In genomic region chr20:48458601-48459385, GRCh38 we compare ENCODE assay signal across 16 cellular contexts.
DNase-seq lines count a peak whose midpoint lies in the region; ATAC-seq, FAIRE-seq and TF ChIP-seq lines count a peak whose summit lies in the region.
"Had no signal": no experiment of that assay in that cellular context is flagged by ENCODE, and none has a peak within 500 bp of the region (broad histone marks: within the 10 kb centered on the region; RNA-seq: fewer than 3 reads in every experiment).

No MANE protein-coding gene starts in this region.

- peak overlapping the region; percentile 20 for H3K18ac ChIP-seq in neuronal stem cell (ENCODE audit: low read length)

- H3K9me3 ChIP-seq in HepG2 (ENCODE audit: low read length) = no peaks in the 10 kb centered on the region
- H3K9me3 ChIP-seq in right lobe of liver = no peaks in the 10 kb centered on the region
- H3K9me3 ChIP-seq in RWPE2 (ENCODE audit: severe bottlenecking) = no peaks in the 10 kb centered on the region
- no peaks in the 10 kb centered on the region for H3K9me3 ChIP-seq in neuronal stem cell (replicated peaks in 1 of 2; ENCODE audit: control insufficient read depth in 2 of 2, insufficient read depth in 1 of 2, low read depth in 1 of 2, low read length in 2 of 2)
- H3K9me3 ChIP-seq: Caco-2 had no signal

- no peak for DNase-seq in HepG2 (ENCODE audit: low spot score)
- no peak for DNase-seq in right lobe of liver
- peak; percentile 72 for DNase-seq in RWPE2 (ENCODE audit: low spot score)
- no peak for DNase-seq in neuronal stem cell (ENCODE audit: low spot score)
- DNase-seq in type B pancreatic cell (ENCODE audit: extremely low spot score, unreplicated experiment) = no peak
- DNase-seq in mesothelial cell of epicardium (ENCODE audit: low spot score in 2 of 2, unreplicated experiment in 2 of 2) = no peak
- DNase-seq in Right ventricle myocardium inferior (ENCODE audit: missing footprints) = no peak
- DNase-seq in NCI-H524 (lab: John Stamatoyannopoulos, UW) = no peak
- DNase-seq: 8988T; C1 segment of cervical spinal cord; Caco-2; CD4-positive, alpha-beta T cell; H7 had no signal

- peak overlapping the region; percentile 62 for H2AK5ac ChIP-seq in neuronal stem cell (ENCODE audit: low read depth, low read length)

- peak overlapping the region; percentile 27 for H3K14ac ChIP-seq in neuronal stem cell (ENCODE audit: low read length)

- FAIRE-seq in HepG2 (lab: Jason Lieb, UNC) = no peak
- FAIRE-seq: D721Med, G401.6 had no signal

- no TSS peak for BruUV-seq in HepG2 (replicated peaks; lab: Mats Ljungman, UMichigan)

- peak overlapping the region; percentile 43 for H2BK5ac ChIP-seq in neuronal stem cell (ENCODE audit: low read length)

- H3K36me3 Mint-ChIP-seq in type B pancreatic cell (no peaks in the 10 kb centered on the region), mesothelial cell of epicardium (no peaks in the 10 kb centered on the region)

- H3K4me3 Mint-ChIP-seq in type B pancreatic cell (peak overlapping the region; percentile 35), mesothelial cell of epicardium (no peak overlapping the region)
- H3K4me3 Mint-ChIP-seq: CD4-positive, alpha-beta T cell; GM23338 had no signal

- H4K8ac ChIP-seq in neuronal stem cell (ENCODE audit: low read depth, low read length) = no peak overlapping the region

- H3K9me3 Mint-ChIP-seq in type B pancreatic cell (no peaks in the 10 kb centered on the region), mesothelial cell of epicardium (no peaks in the 10 kb centered on the region)
- H3K9me3 Mint-ChIP-seq: CD4-positive, alpha-beta T cell; GM23338 had no signal

- no peaks in the 10 kb centered on the region for H3K79me1 ChIP-seq in neuronal stem cell (ENCODE audit: low read depth, low read length)

- H3K23ac ChIP-seq in neuronal stem cell (ENCODE audit: low read depth, low read length, poor library complexity) = no peak overlapping the region

- no peak for TF ChIP-seq POLR2A in HepG2 (IDR thresholded peaks at IDR 0.05; ENCODE audit: insufficient read depth in 1 of 2, low read depth in 2 of 2, low read length in 2 of 2)
- TF ChIP-seq POLR2A in right lobe of liver (IDR thresholded peaks at IDR 0.05) = no peak

- peak overlapping the region; percentile 78 for H2BK12ac ChIP-seq in neuronal stem cell (ENCODE audit: low read length)

- H2BK120ac ChIP-seq in neuronal stem cell (ENCODE audit: low read depth, low read length) = no peak overlapping the region

- no peak for TF ChIP-seq CTCF in HepG2 (CRISPR knock-in tag; IDR thresholded peaks at IDR 0.05)
- TF ChIP-seq CTCF in right lobe of liver (IDR thresholded peaks at IDR 0.05) = no peak
- no peak for TF ChIP-seq CTCF in RWPE2 (IDR thresholded peaks at IDR 0.05; ENCODE audit: poor library complexity, severe bottlenecking)
- no peak for TF ChIP-seq CTCF in type B pancreatic cell (conservative IDR thresholded peaks at IDR 0.05)
- no peak for TF ChIP-seq CTCF in mesothelial cell of epicardium (IDR thresholded peaks at IDR 0.05; ENCODE audit: unreplicated experiment)

- H3K27ac ChIP-seq in HepG2 (ENCODE audit: extremely low read length, insufficient read depth, low read length) = no peak overlapping the region
- no peak overlapping the region for H3K27ac ChIP-seq in right lobe of liver
- H3K27ac ChIP-seq in RWPE2 (ENCODE audit: poor library complexity, severe bottlenecking) = no peak overlapping the region
- H3K27ac ChIP-seq in neuronal stem cell (replicated peaks; ENCODE audit: low read length) = no peak overlapping the region

- intact Hi-C loops in HepG2 (cut with micrococcal nuclease; ENCODE audit: unreplicated experiment) = no loop called here
- intact Hi-C loops in right lobe of liver (cut with DNase I) = no loop called here
- intact Hi-C loops in Right ventricle myocardium inferior (cut with DNase I) = no loop called here

- H3K27me3 ChIP-seq in HepG2 (ENCODE audit: control insufficient read depth in 1 of 2, insufficient read depth in 2 of 2, low read length in 2 of 2) (peaks cover 11 to 76% of the 10 kb centered on the region in 2 experiments; a peak in 3 of 5 replicates), right lobe of liver (no peaks in the 10 kb centered on the region), RWPE2 (ENCODE audit: insufficient read depth, poor library complexity, severe bottlenecking) (no peaks in the 10 kb centered on the region), neuronal stem cell (ENCODE audit: control insufficient read depth in 3 of 3, insufficient read depth in 3 of 3, low read depth in 1 of 3, low read length in 3 of 3) (peaks cover 0 to 25% (median 0%) of the 10 kb centered on the region in 3 experiments)

- H3K4me1 ChIP-seq in HepG2 (ENCODE audit: insufficient read depth, low read length) = no peaks in the 10 kb centered on the region
- no peaks in the 10 kb centered on the region for H3K4me1 ChIP-seq in right lobe of liver
- peaks cover 14% of the 10 kb centered on the region for H3K4me1 ChIP-seq in RWPE2 (ENCODE audit: insufficient read depth, poor library complexity, severe bottlenecking)
- peaks cover 5 to 35% of the 10 kb centered on the region in 2 donors for H3K4me1 ChIP-seq in neuronal stem cell (ENCODE audit: control insufficient read depth in 2 of 2, insufficient read depth in 1 of 2, low read depth in 1 of 2, low read length in 2 of 2)

- H3K79me2 ChIP-seq in HepG2 (ENCODE audit: insufficient read depth, low read length) = no peaks in the 10 kb centered on the region

- no peaks in the 10 kb centered on the region for H3K36me3 ChIP-seq in HepG2 (replicated peaks in 1 of 2; ENCODE audit: control insufficient read depth in 1 of 2, insufficient read depth in 2 of 2, low read length in 2 of 2)
- H3K36me3 ChIP-seq in right lobe of liver = no peaks in the 10 kb centered on the region
- H3K36me3 ChIP-seq in RWPE2 (ENCODE audit: low read depth) = no peaks in the 10 kb centered on the region
- no peaks in the 10 kb centered on the region for H3K36me3 ChIP-seq in neuronal stem cell (replicated peaks in 1 of 2; ENCODE audit: control insufficient read depth in 2 of 2, insufficient read depth in 2 of 2, low read length in 2 of 2)

- in situ Hi-C loops in HepG2 (cut with HindIII; ENCODE audit: extremely low pct_ligation_motif_present, low pct_unique_long_range_greater_than_20kb) = no loop called here

- peak overlapping the region; percentile 32 for H4K91ac ChIP-seq in neuronal stem cell (ENCODE audit: low read depth, low read length, poor library complexity)

- 24% methylated on average over 10 of the region's 12 CpGs for WGBS in HepG2 (ENCODE audit: low lambda C conversion rate)
- 67% methylated on average over 5 of the region's 12 CpGs for WGBS in right lobe of liver (ENCODE audit: insufficient coverage, low coverage, low lambda C conversion rate, missing lambda C conversion rate)
- WGBS in neuronal stem cell (ENCODE audit: extremely low coverage in 2 of 2, insufficient read length in 2 of 2, insufficient replicate concordance in 1 of 2), 2 donors = no CpG with 5 or more reads among the region's 12 CpGs

- TF ChIP-seq EP300 in HepG2 (IDR thresholded peaks at IDR 0.05; ENCODE audit: low read depth in 2 of 2, low read length in 2 of 2) (no peak), HepG2 (CRISPR knock-in tag; IDR thresholded peaks at IDR 0.05; ENCODE audit: borderline replicate concordance) (no peak)

- H2AFZ ChIP-seq in HepG2 (ENCODE audit: low read length) (no peak overlapping the region), neuronal stem cell (ENCODE audit: low read length) (no peak overlapping the region)
- H2AFZ ChIP-seq: GM23338 had no signal

- peaks cover 64% of the 10 kb centered on the region for H3K4me1 Mint-ChIP-seq in type B pancreatic cell (ENCODE audit: unreplicated experiment)
- peaks cover 70% of the 10 kb centered on the region for H3K4me1 Mint-ChIP-seq in mesothelial cell of epicardium

- ATAC-seq in HepG2 (no peak), right lobe of liver (no peak), RWPE2 (ENCODE audit: low read depth) (no peak), Right ventricle myocardium inferior (no peak)
- ATAC-seq: GM23338 had no signal

- POLR2A ChIA-PET in HepG2 (lab: Yijun Ruan, JAX) = no interaction called here

- H4K20me1 ChIP-seq in HepG2 (ENCODE audit: insufficient read depth, low read length) = no peaks in the 10 kb centered on the region

- no peak for TF ChIP-seq RAD21 in HepG2 (CRISPR knock-in tag; IDR thresholded peaks at IDR 0.05)

- H3K27me3 Mint-ChIP-seq in type B pancreatic cell = peaks cover 44% of the 10 kb centered on the region
- no peaks in the 10 kb centered on the region for H3K27me3 Mint-ChIP-seq in mesothelial cell of epicardium (ENCODE audit: low read depth)

- peak overlapping the region; percentile 13 for H3K27ac Mint-ChIP-seq in type B pancreatic cell
- H3K27ac Mint-ChIP-seq in mesothelial cell of epicardium = no peak overlapping the region
- H3K27ac Mint-ChIP-seq: CD4-positive, alpha-beta T cell had no signal

- no peak overlapping the region for H3K4ac ChIP-seq in neuronal stem cell (ENCODE audit: low read length)

- H3K4me3 ChIP-seq in HepG2 (replicated peaks in 1 of 3; ENCODE audit: insufficient read depth in 1 of 3, low read depth in 2 of 3, low read length in 3 of 3) = no peak overlapping the region
- H3K4me3 ChIP-seq in right lobe of liver = no peak overlapping the region
- no peak overlapping the region for H3K4me3 ChIP-seq in RWPE2 (ENCODE audit: severe bottlenecking)
- H3K4me3 ChIP-seq in neuronal stem cell (ENCODE audit: low read length in 2 of 2) = no peak overlapping the region
- H3K4me3 ChIP-seq: GM23338 had no signal

- H3K4me2 ChIP-seq in HepG2 (ENCODE audit: low read depth, low read length) (no peak overlapping the region), neuronal stem cell (ENCODE audit: insufficient read depth, low read length, poor library complexity, severe bottlenecking) (no peak overlapping the region)
- H3K4me2 ChIP-seq: GM23338 had no signal

- CTCF ChIA-PET in HepG2 (lab: Yijun Ruan, JAX; ENCODE audit: low intra/inter-chr PET ratio, low total read pairs) = no interaction called here

- no peak overlapping the region for H3K9ac ChIP-seq in HepG2 (ENCODE audit: insufficient read depth, low read depth, low read length)
- no peak overlapping the region for H3K9ac ChIP-seq in neuronal stem cell (ENCODE audit: low read depth, low read length, poor library complexity)

- peak overlapping the region; percentile 88 for H2BK15ac ChIP-seq in neuronal stem cell (ENCODE audit: low read length)

TF ChIP-seq in HepG2, 621 proteins besides CTCF, POLR2A, EP300 and RAD21:
- TF ChIP-seq JUNB (CRISPR knock-in tag; IDR thresholded peaks at IDR 0.05; ENCODE audit: borderline replicate concordance) (no peak), ZNF619 (CRISPR knock-in tag; IDR thresholded peaks at IDR 0.05) (0 out of 2 replicates have a peak, but pooled peaks have one; percentile 43)
TF ChIP-seq in HepG2: peak in this region for 1.
